Comparison of ENCODE assay signal across 18 cellular contexts in genomic region chr5:74123928-74124327, GRCh38.
A peak's percentile ranks its signal among the peaks of the same experiment; 100 is the strongest.
DNase-seq lines count a peak whose midpoint lies in the region.
"Had no signal": no experiment of that assay in that cellular context is flagged by ENCODE, and none has a peak within 500 bp of the region (broad histone marks: within the 10 kb centered on the region; RNA-seq: fewer than 3 reads in every experiment).

No MANE protein-coding gene starts in this region.

- peaks cover 14% of the 10 kb centered on the region for H3K4me1 ChIP-seq in mesendoderm (ENCODE audit: control insufficient read depth, low read depth, low read length)

- H4K5ac ChIP-seq in mesendoderm (ENCODE audit: low read length) = no peak overlapping the region

- H3K36me3 ChIP-seq in mesendoderm (ENCODE audit: control insufficient read depth, insufficient read depth, low read length) = no peaks in the 10 kb centered on the region

- DNase-seq in NCI-H748 (lab: John Stamatoyannopoulos, UW; ENCODE audit: unreplicated experiment) (peak; percentile 82), NCI-H748 treated with DMSO at 0.1 percent for 48 hours (lab: John Stamatoyannopoulos, UW) (no peak), LHCN-M2 (ENCODE audit: low read depth) (peak; percentile 44), NCI-H446 treated with DMSO at 0.1 percent for 48 hours (lab: John Stamatoyannopoulos, UW) (peak; percentile 80), mesendoderm (no peak), NCI-H2171 (lab: John Stamatoyannopoulos, UW) (no peak), SW 1271 (lab: John Stamatoyannopoulos, UW) (no peak)
- no peak for DNase-seq in central memory CD4-positive, alpha-beta T cell
- DNase-seq: C1 segment of cervical spinal cord, IMR-90, Karpas-422, NCI-H1105, NCI-H187 treated with DMSO at 0.1 percent for 48 hours, NCI-H526, PC-3, T-cell had no signal

- H3K18ac ChIP-seq in mesendoderm (ENCODE audit: low read length) = no peak overlapping the region

- H4K8ac ChIP-seq in mesendoderm (ENCODE audit: low read depth, low read length) = no peak overlapping the region

- H2BK120ac ChIP-seq in mesendoderm (ENCODE audit: low read depth, low read length) = no peak overlapping the region

- no peak overlapping the region for H3K27ac ChIP-seq in mesendoderm (ENCODE audit: low read depth, low read length)
- H3K27ac ChIP-seq: A549 had no signal

- H3K9ac ChIP-seq in mesendoderm (ENCODE audit: low read length) = no peak overlapping the region

- H3K79me2 ChIP-seq in mesendoderm (ENCODE audit: control insufficient read depth, insufficient read depth, low read length) = no peaks in the 10 kb centered on the region

- H2BK15ac ChIP-seq in mesendoderm (replicated peaks; ENCODE audit: low read depth) = no peak overlapping the region

- WGBS in mesendoderm (ENCODE audit: extremely low coverage, insufficient coverage, low lambda C conversion rate) = no CpG with 5 or more reads among the region's 5 CpGs

- H3K4me3 ChIP-seq in mesendoderm (ENCODE audit: low read length) = no peak overlapping the region
- H3K4me3 ChIP-seq: A549, GM23338 had no signal

- peak overlapping the region; percentile 28 for H3K56ac ChIP-seq in mesendoderm (ENCODE audit: low read length)

- H3K4me2 ChIP-seq in mesendoderm (ENCODE audit: low read length) = no peak overlapping the region
- H3K4me2 ChIP-seq: A549, GM23338 had no signal

- H3K4ac ChIP-seq in mesendoderm (ENCODE audit: low read depth, low read length) = no peak overlapping the region

- no peaks in the 10 kb centered on the region for H3K79me1 ChIP-seq in mesendoderm (ENCODE audit: low read length)

- no peak overlapping the region for H2BK5ac ChIP-seq in mesendoderm (ENCODE audit: low read length)

- H2AK5ac ChIP-seq in mesendoderm (ENCODE audit: low read length) = no peak overlapping the region

- no peaks in the 10 kb centered on the region for H3K27me3 ChIP-seq in mesendoderm (ENCODE audit: insufficient read depth, low read length, poor library complexity)

- no peak overlapping the region for H3K23ac ChIP-seq in mesendoderm (ENCODE audit: low read length)

Comparison
In these comparisons a context has a peak if more than half of its experiments do, and no peak if none do; other contexts are left out.
1. DNase-seq: peak in NCI-H748 (single experiment), LHCN-M2 (single experiment) and NCI-H446 treated with DMSO at 0.1 percent for 48 hours (single experiment); none in NCI-H748 treated with DMSO at 0.1 percent for 48 hours (single experiment), mesendoderm (single experiment), central memory CD4-positive, alpha-beta T cell (single experiment), NCI-H2171 (single experiment) and SW 1271 (0 of 2).